In the genomic region with DNA sequence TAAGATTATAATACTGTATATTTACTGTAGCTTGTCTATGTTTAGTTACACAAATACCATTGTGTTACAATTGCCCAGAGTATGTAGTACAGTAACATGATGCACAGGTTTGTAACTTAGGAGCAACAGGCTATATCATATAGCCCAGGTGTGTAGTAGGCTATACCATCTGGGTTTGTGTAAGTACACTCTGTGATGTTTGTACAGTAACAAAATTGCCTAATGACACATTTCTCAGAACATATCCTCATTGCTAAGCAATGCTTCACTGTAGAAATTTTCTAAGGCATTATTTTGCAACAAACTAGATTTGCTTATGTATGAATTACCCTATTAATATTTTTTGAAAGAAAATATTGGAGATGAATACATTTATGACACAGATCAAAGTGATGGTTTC, we compare ENCODE assay signal across 39 cellular contexts.
"Had no signal": no experiment of that assay in that cellular context is flagged by ENCODE, and none has a peak within 500 bp of the region (broad histone marks: within the 10 kb centered on the region; RNA-seq: fewer than 3 reads in every experiment).

No MANE protein-coding gene starts in this region.

- H3K4me1 Mint-ChIP-seq: activated CD4-positive, alpha-beta memory T cell treated with anti-CD3 and anti-CD28 coated beads, Interleukin-2, amount 10 ng/mL, durations not matched to agents 7 days and 5 days; activated CD8-positive, alpha-beta memory T cell treated with anti-CD3 and anti-CD28 coated beads, Interleukin-2, amount 10 ng/mL, durations not matched to agents 7 days and 5 days; activated naive CD8-positive, alpha-beta T cell treated with anti-CD3 and anti-CD28 coated beads, Interleukin-2, amount 10 ng/mL, durations not matched to agents 7 days and 5 days; activated T-helper 17 cell treated with anti-CD3 and anti-CD28 coated beads, Interleukin-2, amount 50 U/mL, for 72 hours; central memory CD8-positive, alpha-beta T cell had no signal

- ATAC-seq: activated CD8-positive, alpha-beta memory T cell treated with anti-CD3 and anti-CD28 coated beads, Interleukin-2, amount 10 ng/mL, durations not matched to agents 7 days and 5 days; activated T-helper 17 cell treated with anti-CD3 and anti-CD28 coated beads, Interleukin-2, amount 50 U/mL, for 72 hours; Right ventricle myocardium inferior; SK-N-SH treated with all-trans-retinoic acid at 6 μM for 48 hours had no signal

- DNase-seq: activated CD4-positive, alpha-beta memory T cell treated with anti-CD3 and anti-CD28 coated beads, Interleukin-2, amount 10 ng/mL, durations not matched to agents 7 days and 5 days; activated CD4-positive, alpha-beta T cell treated with anti-CD3 and anti-CD28 coated beads for 1 hour; activated CD4-positive, alpha-beta T cell treated with anti-CD3 and anti-CD28 coated beads for 48 hours; activated CD4-positive, CD25-positive, alpha-beta regulatory T cell; activated CD8-positive, alpha-beta memory T cell treated with anti-CD3 and anti-CD28 coated beads for 24 hours; activated CD8-positive, alpha-beta memory T cell treated with anti-CD3 and anti-CD28 coated beads, Interleukin-2, amount 10 ng/mL, durations not matched to agents 7 days and 5 days; activated CD8-positive, alpha-beta memory T cell treated with anti-CD3 and anti-CD28 coated beads, Interleukin-2, amount 50 U/mL, for 48 hours; activated effector memory CD4-positive, alpha-beta T cell treated with anti-CD3 and anti-CD28 coated beads, Interleukin-2, amount 50 U/mL, for 16 hours; activated naive CD4-positive, alpha-beta T cell; activated naive CD4-positive, alpha-beta T cell treated with anti-CD3 and anti-CD28 coated beads, Interleukin-2, amount 50 U/mL, for 16 hours; activated naive CD8-positive, alpha-beta T cell treated with anti-CD3 and anti-CD28 coated beads, Interleukin-2, amount 10 ng/mL, durations not matched to agents 7 days and 5 days; activated T-cell treated with anti-CD3 and anti-CD28 coated beads, Interleukin-2, amount 50 U/mL, for 48 hours; adrenal gland; aorta; MM.1S; MV-4-11; NCI-H1092; NCI-H146; NCI-H187; NCI-H2029 treated with DMSO at 0.1 percent for 48 hours; NCI-H2107; NCI-H2171; NCI-H510A; NCI-H526; Peyer's patch; RPMI8226; SIG-M5; SW 1271; T-helper 1 cell; T-helper 2 cell; T-helper 9 cell had no signal

- H3K4me3 ChIP-seq: adrenal gland, cardiac muscle cell, Peyer's patch had no signal

- H3K36me3 ChIP-seq: adrenal gland, brain microvascular endothelial cell, cardiac muscle cell, Peyer's patch had no signal

- H3K36me3 Mint-ChIP-seq: activated CD8-positive, alpha-beta memory T cell treated with anti-CD3 and anti-CD28 coated beads, Interleukin-2, amount 10 ng/mL, durations not matched to agents 7 days and 5 days; activated naive CD8-positive, alpha-beta T cell treated with anti-CD3 and anti-CD28 coated beads, Interleukin-2, amount 10 ng/mL, durations not matched to agents 7 days and 5 days had no signal

- H3K27me3 ChIP-seq: adrenal gland, brain microvascular endothelial cell, cardiac muscle cell, Peyer's patch had no signal

- H3K27ac ChIP-seq: adrenal gland, brain microvascular endothelial cell, cardiac muscle cell, KMS-11, Peyer's patch, VCaP had no signal

- H3K4me1 ChIP-seq: adrenal gland, Peyer's patch had no signal

- H3K4me3 Mint-ChIP-seq: activated CD4-positive, alpha-beta memory T cell treated with anti-CD3 and anti-CD28 coated beads, Interleukin-2, amount 10 ng/mL, durations not matched to agents 7 days and 5 days; activated CD8-positive, alpha-beta memory T cell treated with anti-CD3 and anti-CD28 coated beads, Interleukin-2, amount 10 ng/mL, durations not matched to agents 7 days and 5 days; activated naive CD8-positive, alpha-beta T cell treated with anti-CD3 and anti-CD28 coated beads, Interleukin-2, amount 10 ng/mL, durations not matched to agents 7 days and 5 days; activated T-helper 17 cell treated with anti-CD3 and anti-CD28 coated beads, Interleukin-2, amount 50 U/mL, for 72 hours; central memory CD8-positive, alpha-beta T cell had no signal

- H3K9me3 ChIP-seq: adrenal gland, Peyer's patch had no signal

- H3K27ac Mint-ChIP-seq: activated CD4-positive, alpha-beta memory T cell treated with anti-CD3 and anti-CD28 coated beads, Interleukin-2, amount 10 ng/mL, durations not matched to agents 7 days and 5 days; activated CD8-positive, alpha-beta memory T cell treated with anti-CD3 and anti-CD28 coated beads, Interleukin-2, amount 10 ng/mL, durations not matched to agents 7 days and 5 days; activated naive CD8-positive, alpha-beta T cell treated with anti-CD3 and anti-CD28 coated beads, Interleukin-2, amount 10 ng/mL, durations not matched to agents 7 days and 5 days; activated T-helper 17 cell treated with anti-CD3 and anti-CD28 coated beads, Interleukin-2, amount 50 U/mL, for 72 hours had no signal

- H3K27me3 Mint-ChIP-seq: activated CD4-positive, alpha-beta memory T cell treated with anti-CD3 and anti-CD28 coated beads, Interleukin-2, amount 10 ng/mL, durations not matched to agents 7 days and 5 days; activated CD8-positive, alpha-beta memory T cell treated with anti-CD3 and anti-CD28 coated beads, Interleukin-2, amount 10 ng/mL, durations not matched to agents 7 days and 5 days; activated naive CD8-positive, alpha-beta T cell treated with anti-CD3 and anti-CD28 coated beads, Interleukin-2, amount 10 ng/mL, durations not matched to agents 7 days and 5 days; activated T-helper 17 cell treated with anti-CD3 and anti-CD28 coated beads, Interleukin-2, amount 50 U/mL, for 72 hours; central memory CD8-positive, alpha-beta T cell had no signal

- H3K9ac ChIP-seq: KMS-11 had no signal

- H3K4me2 ChIP-seq: KMS-11 had no signal
